Comparison of ENCODE assay signal across 10 cellular contexts in genomic region chr22:29782061-29782845, GRCh38. TPM values are rescaled to one million over a fixed set of nuclear protein-coding genes. Genes with fewer than 3 reads are reported as not detected.
A peak's percentile ranks its signal among the peaks of the same experiment; 100 is the strongest.
DNase-seq lines count a peak whose midpoint lies in the region; ATAC-seq and TF ChIP-seq lines count a peak whose summit lies in the region.
"Had no signal": no experiment of that assay in that cellular context is flagged by ENCODE, and none has a peak within 500 bp of the region (broad histone marks: within the 10 kb centered on the region; RNA-seq: fewer than 3 reads in every experiment).

No MANE protein-coding gene starts in this region.

- ATAC-seq in heart left ventricle (peak; percentile 74 to 87 (median 82)), HG02981 (IDR thresholded peaks at IDR 0.05; ENCODE audit: unreplicated experiment) (no peak), GM18870 (IDR thresholded peaks at IDR 0.05; ENCODE audit: unreplicated experiment) (no peak)

- no peak overlapping the region for H2AK5ac ChIP-seq in trophoblast cell (ENCODE audit: low read length)

- CTCF ChIA-PET in AG04450 (lab: Charles Lee): no interaction called here

- DNase-seq in AG04450 (ENCODE audit: low read depth, low spot score) (no peak), ascending aorta (ENCODE audit: low spot score in 2 of 2) (no peak), heart left ventricle (peak; percentile 72 to 85 (median 75)), trophoblast cell (no peak), inferior parietal cortex (ENCODE audit: extremely low spot score) (no peak), erythroblast (lab: John Stamatoyannopoulos, UW) (no peak)
- DNase-seq: activated CD4-positive, alpha-beta T cell treated with anti-CD3 and anti-CD28 coated beads, Interleukin-2, amount 10 ng/mL, durations not matched to agents 7 days and 5 days; naive B cell had no signal

- peak overlapping the region; percentile 57 for H4K91ac ChIP-seq in trophoblast cell (ENCODE audit: low read depth, low read length)

- peak overlapping the region; percentile 10 for H2BK12ac ChIP-seq in trophoblast cell (ENCODE audit: low read length)

- no peak overlapping the region for H2BK5ac ChIP-seq in trophoblast cell (ENCODE audit: low read depth, low read length, poor library complexity)

- no peak overlapping the region for H3K23ac ChIP-seq in trophoblast cell (ENCODE audit: low read length)

- H3K9me3 ChIP-seq in AG04450 (ENCODE audit: control insufficient read depth, insufficient read depth, low read length): no peaks in the 10 kb centered on the region
- no peaks in the 10 kb centered on the region for H3K9me3 ChIP-seq in ascending aorta
- no peaks in the 10 kb centered on the region for H3K9me3 ChIP-seq in heart left ventricle
- H3K9me3 ChIP-seq in trophoblast cell (ENCODE audit: insufficient read depth, low read depth, low read length): no peaks in the 10 kb centered on the region

- TF ChIP-seq POLR2A in heart left ventricle (IDR thresholded peaks at IDR 0.05) (no peak), erythroblast (IDR thresholded peaks at IDR 0.05; ENCODE audit: low read length) (no peak)

- H3K27ac ChIP-seq in AG04450 (ENCODE audit: low read depth, low read length) (peak overlapping the region; percentile 97), ascending aorta (peak overlapping the region; percentile 4 to 44), heart left ventricle (peak overlapping the region; percentile 55 to 89 (median 76)), trophoblast cell (ENCODE audit: low read depth, low read length) (no peak overlapping the region)

- H3K27me3 ChIP-seq in AG04450 (ENCODE audit: control insufficient read depth, insufficient read depth, low read length): no peaks in the 10 kb centered on the region
- no peaks in the 10 kb centered on the region for H3K27me3 ChIP-seq in ascending aorta
- H3K27me3 ChIP-seq in heart left ventricle: no peaks in the 10 kb centered on the region
- H3K27me3 ChIP-seq in trophoblast cell (ENCODE audit: insufficient read depth, low read length): no peaks in the 10 kb centered on the region

- 29 to 77% (median 65%) methylated on average over 4 to 7 of the region's 7 CpGs for WGBS in heart left ventricle, 4 donors
- WGBS in trophoblast cell (ENCODE audit: extremely low coverage, insufficient coverage, insufficient read length): no CpG with 5 or more reads among the region's 7 CpGs

- H3K79me1 ChIP-seq in trophoblast cell (ENCODE audit: low read length): no peaks in the 10 kb centered on the region

- TF ChIP-seq CTCF in AG04450 (IDR thresholded peaks at IDR 0.05; ENCODE audit: low read depth, low read length): no peak
- TF ChIP-seq CTCF in ascending aorta (IDR thresholded peaks at IDR 0.05): no peak
- no peak for TF ChIP-seq CTCF in heart left ventricle (IDR thresholded peaks at IDR 0.05)

- H3K4me3 ChIP-seq in AG04450 (ENCODE audit: low read depth, low read length) (no peak overlapping the region), ascending aorta (no peak overlapping the region), heart left ventricle (no peak overlapping the region), trophoblast cell (ENCODE audit: low read depth, low read length) (no peak overlapping the region)

- no peak overlapping the region for H3K14ac ChIP-seq in trophoblast cell (ENCODE audit: low read length)

- no peak overlapping the region for H3K4ac ChIP-seq in trophoblast cell (ENCODE audit: low read depth, low read length)

- H4K12ac ChIP-seq in trophoblast cell (ENCODE audit: low read depth, low read length): no peak overlapping the region

- POLR2A ChIA-PET in AG04450 (lab: Yijun Ruan, JAX): interaction anchor here (0.8 to 1.6 kb wide), 2 partner anchors 16 to 17 kb away, joined by 3 to 4 read pairs; partner anchors contain the start of gene ZMAT5

- no peak overlapping the region for H2AFZ ChIP-seq in trophoblast cell (ENCODE audit: insufficient read depth, low read length, poor library complexity)

- intact Hi-C loops in ascending aorta (cut with DNase I) (no loop called here), heart left ventricle (cut with DNase I) (loop anchor here in 3 of 10 donors (5.0 kb wide), 2 partner anchors 35 to 50 kb away; no protein-coding TSS in a partner anchor)

- H3K4me1 ChIP-seq in ascending aorta (peaks cover 3 to 6% of the 10 kb centered on the region in 2 donors), heart left ventricle (peaks cover 0 to 53% (median 32%) of the 10 kb centered on the region in 12 donors), trophoblast cell (ENCODE audit: control insufficient read depth in 1 of 2, insufficient read depth in 2 of 2, low read length in 2 of 2) (peaks cover 10 to 17% of the 10 kb centered on the region in 2 experiments)

- no peaks in the 10 kb centered on the region for H3K79me2 ChIP-seq in trophoblast cell (ENCODE audit: control insufficient read depth, insufficient read depth, low read length, poor library complexity)

- H3K18ac ChIP-seq in trophoblast cell (ENCODE audit: low read length): no peak overlapping the region

- H2BK120ac ChIP-seq in trophoblast cell (ENCODE audit: insufficient read depth, low read length, poor library complexity): no peak overlapping the region

- no peak overlapping the region for H4K8ac ChIP-seq in trophoblast cell (ENCODE audit: low read depth, low read length)

- no peak overlapping the region for H3K4me2 ChIP-seq in trophoblast cell (ENCODE audit: low read length)

- no peak overlapping the region for H3K9ac ChIP-seq in trophoblast cell (ENCODE audit: low read length)

- H3K36me3 ChIP-seq in ascending aorta (no peaks in the 10 kb centered on the region), heart left ventricle (peaks cover 0 to 7% (median under 1%) of the 10 kb centered on the region in 9 donors), trophoblast cell (ENCODE audit: control insufficient read depth in 1 of 2, insufficient read depth in 2 of 2, low read length in 2 of 2) (no peaks in the 10 kb centered on the region)

RNA-seq across cellular contexts. Expression of gene UQCR10, which starts 15.1 kb away (rescaled TPM):
- 170 and 197 TPM in 2 replicates for polyA plus RNA-seq in AG04450 (2011; rRNA removed)
- polyA minus RNA-seq in AG04450 (2011; rRNA and poly(A)+ RNA removed): 109 and 115 TPM in 2 replicates
- total RNA-seq in ascending aorta: 66.8 TPM
- 100 to 1,000 TPM; 244 to 396 (median 299) TPM for total RNA-seq in heart left ventricle
- polyA plus RNA-seq in heart left ventricle: 1,000 to 10,000 TPM in 1 of 2 donors, 100 to 1,000 TPM in 1; 355 to 1,063 TPM
- 143 and 144 TPM in 2 replicates for polyA plus RNA-seq in trophoblast cell (2013)

RNA-seq across cellular contexts. Expression of gene ZMAT5, which starts 15.4 kb away (rescaled TPM):
- 16.4 and 24.3 TPM in 2 replicates for polyA plus RNA-seq in AG04450 (2011; rRNA removed)
- 9.0 and 9.3 TPM in 2 replicates for polyA minus RNA-seq in AG04450 (2011; rRNA and poly(A)+ RNA removed)
- 59.3 TPM for total RNA-seq in ascending aorta
- total RNA-seq in heart left ventricle: 10 to 100 TPM; 19.4 to 28.9 (median 20.9) TPM
- polyA plus RNA-seq in heart left ventricle: 10 to 100 TPM; 30.1 to 37.2 TPM
- 12.7 and 14.0 TPM in 2 replicates for polyA plus RNA-seq in trophoblast cell (2013)

RNA-seq across cellular contexts. Expression of gene ASCC2, which starts 55.8 kb away (rescaled TPM):
- polyA plus RNA-seq in AG04450 (2011; rRNA removed): 45.9 and 50.4 TPM in 2 replicates
- polyA minus RNA-seq in AG04450 (2011; rRNA and poly(A)+ RNA removed): 66.0 and 76.9 TPM in 2 replicates
- total RNA-seq in ascending aorta: 24.9 TPM
- total RNA-seq in heart left ventricle: 10 to 100 TPM; 23.6 to 53.2 (median 30.4) TPM
- polyA plus RNA-seq in heart left ventricle: 10 to 100 TPM; 41.8 to 77.1 TPM
- polyA plus RNA-seq in trophoblast cell (2013): 50.2 and 51.2 TPM in 2 replicates

Comparison
In these comparisons a context has a peak if more than half of its experiments do, and no peak if none do; other contexts are left out.
1. DNase-seq: peak in heart left ventricle (5 of 5); none in AG04450 (single experiment), ascending aorta (0 of 2), trophoblast cell (0 of 2), inferior parietal cortex (single experiment) and erythroblast (0 of 2).
2. ATAC-seq: peak in heart left ventricle (4 of 4); none in HG02981 (single experiment) and GM18870 (single experiment).